Comparison of ENCODE assay signal across 1 cellular context in genomic region chr6:151001387-151002063, GRCh38.
TF ChIP-seq lines count a peak whose summit lies in the region.

No MANE protein-coding gene starts in this region.

TF ChIP-seq in GM23338, 12 proteins besides CTCF, POLR2A, EP300 and RAD21 (continued from another document):
- no peak for TF ChIP-seq ZNF462 (CRISPR knock-in tag; IDR thresholded peaks at IDR 0.05)
- TF ChIP-seq CREB1 (CRISPR knock-in tag; IDR thresholded peaks at IDR 0.05; ENCODE audit: low read depth): no peak
- TF ChIP-seq POLR2AphosphoS5 (IDR thresholded peaks at IDR 0.05; ENCODE audit: low read depth): no peak
- TF ChIP-seq ETS1 (IDR thresholded peaks at IDR 0.05): no peak
- TF ChIP-seq EZH2phosphoT487 (IDR thresholded peaks at IDR 0.05; ENCODE audit: unreplicated experiment): no peak
- TF ChIP-seq JUNB (IDR thresholded peaks at IDR 0.05; ENCODE audit: unreplicated experiment): no peak
- TF ChIP-seq ZNF331 (CRISPR knock-in tag; IDR thresholded peaks at IDR 0.05; ENCODE audit: low read depth): no peak
- TF ChIP-seq REST (IDR thresholded peaks at IDR 0.05; ENCODE audit: unreplicated experiment): no peak
- no peak for TF ChIP-seq ZNF114 (CRISPR knock-in tag; IDR thresholded peaks at IDR 0.05)
- no peak for TF ChIP-seq EZH2 (IDR thresholded peaks at IDR 0.05; ENCODE audit: low read depth, unreplicated experiment)
